In the genomic region with DNA sequence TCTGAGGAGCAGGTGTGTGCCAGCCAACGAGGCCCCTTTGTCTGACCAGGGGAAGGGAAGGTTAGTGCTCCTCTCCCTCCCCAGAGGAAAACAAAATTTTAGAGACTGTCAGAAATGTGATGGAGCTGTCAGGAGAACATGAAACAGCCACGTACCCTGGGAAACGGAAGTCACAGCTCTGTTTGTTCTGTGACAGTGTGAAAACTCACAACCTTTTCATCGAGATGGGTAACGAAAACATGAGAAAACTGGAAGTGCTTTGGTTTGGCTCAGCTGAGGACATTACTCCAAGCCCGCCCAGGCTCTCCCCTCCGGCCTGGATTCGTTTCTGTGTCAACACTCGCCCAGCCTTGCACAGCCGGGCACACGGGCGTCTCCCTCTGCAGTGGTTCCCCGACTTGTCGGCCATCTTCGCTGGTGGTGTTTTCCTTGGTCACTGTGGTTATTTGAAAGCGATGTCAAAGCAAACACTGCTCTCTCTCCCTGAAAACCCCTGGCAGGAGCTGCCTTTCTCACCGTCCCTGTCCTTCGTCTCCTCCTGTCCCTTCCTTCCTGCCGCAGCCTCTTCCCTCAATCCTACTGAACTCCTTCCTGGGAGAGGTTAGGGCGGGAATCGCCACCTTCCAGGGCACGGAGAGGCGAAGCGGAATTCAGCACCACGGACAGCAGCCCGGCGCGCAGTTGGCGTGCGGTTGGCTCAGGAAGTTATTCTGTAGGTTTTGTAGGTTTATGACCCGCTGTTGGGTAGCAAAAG, we compare ENCODE assay signal across 1 cellular context.
TF ChIP-seq lines count a peak whose summit lies in the region.

No MANE protein-coding gene starts in this region.

TF ChIP-seq in WTC11, 78 proteins besides CTCF, POLR2A, EP300 and RAD21 (continued from another document):
- TF ChIP-seq, protein P1, sequence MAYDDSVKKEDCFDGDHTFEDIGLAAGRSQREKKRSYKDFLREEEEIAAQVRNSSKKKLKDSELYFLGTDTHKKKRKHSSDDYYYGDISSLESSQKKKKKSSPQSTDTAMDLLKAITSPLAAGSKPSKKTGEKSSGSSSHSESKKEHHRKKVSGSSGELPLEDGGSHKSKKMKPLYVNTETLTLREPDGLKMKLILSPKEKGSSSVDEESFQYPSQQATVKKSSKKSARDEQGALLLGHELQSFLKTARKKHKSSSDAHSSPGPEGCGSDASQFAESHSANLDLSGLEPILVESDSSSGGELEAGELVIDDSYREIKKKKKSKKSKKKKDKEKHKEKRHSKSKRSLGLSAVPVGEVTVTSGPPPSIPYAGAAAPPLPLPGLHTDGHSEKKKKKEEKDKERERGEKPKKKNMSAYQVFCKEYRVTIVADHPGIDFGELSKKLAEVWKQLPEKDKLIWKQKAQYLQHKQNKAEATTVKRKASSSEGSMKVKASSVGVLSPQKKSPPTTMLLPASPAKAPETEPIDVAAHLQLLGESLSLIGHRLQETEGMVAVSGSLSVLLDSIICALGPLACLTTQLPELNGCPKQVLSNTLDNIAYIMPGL (CRISPR knock-in tag; IDR thresholded peaks at IDR 0.05): 0 out of 2 replicates have a peak, but pooled peaks have one; percentile 17
- TF ChIP-seq ELF4 (CRISPR knock-in tag; IDR thresholded peaks at IDR 0.05; ENCODE audit: low read depth): no peak
- TF ChIP-seq NFATC4 (CRISPR knock-in tag; IDR thresholded peaks at IDR 0.05): no peak
- TF ChIP-seq ZNF671 (CRISPR knock-in tag; IDR thresholded peaks at IDR 0.05): no peak
- TF ChIP-seq ZNF121 (CRISPR knock-in tag; IDR thresholded peaks at IDR 0.05): no peak
- peak; percentile 87 for TF ChIP-seq MAX (CRISPR knock-in tag; IDR thresholded peaks at IDR 0.05)
- TF ChIP-seq HMGA2 (CRISPR knock-in tag; IDR thresholded peaks at IDR 0.05): no peak
